In genomic region chrX:21723097-21723496, GRCh38 we compare ENCODE assay signal across 19 cellular contexts. TPM values are rescaled to one million over a fixed set of nuclear protein-coding genes. Genes with fewer than 3 reads are reported as not detected.
DNase-seq lines count a peak whose midpoint lies in the region; TF ChIP-seq lines count a peak whose summit lies in the region.
"Had no signal": no experiment of that assay in that cellular context is flagged by ENCODE, and none has a peak within 500 bp of the region (broad histone marks: within the 10 kb centered on the region; RNA-seq: fewer than 3 reads in every experiment).

No MANE protein-coding gene starts in this region.

- H3T11ph ChIP-seq in H9 (ENCODE audit: low read length), result no peak overlapping the region

- peaks cover 5 to 7% of the 10 kb centered on the region in 2 experiments for H3K4me1 Mint-ChIP-seq in H9
- H3K4me1 Mint-ChIP-seq in CD4-positive, alpha-beta memory T cell, result no peaks in the 10 kb centered on the region
- H3K4me1 Mint-ChIP-seq: central memory CD8-positive, alpha-beta T cell had no signal

- H2BK12ac ChIP-seq in H9 (ENCODE audit: insufficient read length, low read depth, low read length), result no peak overlapping the region

- H2BK120ac ChIP-seq in H9 (ENCODE audit: low read depth, low read length, poor library complexity, severe bottlenecking), result no peak overlapping the region

- H3K4ac ChIP-seq in H9 (ENCODE audit: low read depth, low read length), result no peak overlapping the region

- no peak overlapping the region for H4K5ac ChIP-seq in H9 (ENCODE audit: insufficient read length, low read depth, low read length)

- H3K27me3 Mint-ChIP-seq in H9 (ENCODE audit: low read depth), result no peaks in the 10 kb centered on the region
- H3K27me3 Mint-ChIP-seq in CD4-positive, alpha-beta memory T cell, result peaks cover 0 to under 1% of the 10 kb centered on the region in 2 donors

- H3K9me3 ChIP-seq in A673 (ENCODE audit: low read depth, low read length, poor library complexity, severe bottlenecking) (no peaks in the 10 kb centered on the region), H9 (ENCODE audit: control insufficient read depth, low read depth, low read length) (peaks cover 7% of the 10 kb centered on the region)
- H3K9me3 ChIP-seq in CD4-positive, alpha-beta memory T cell (ENCODE audit: control insufficient read depth in 1 of 2, low read length in 2 of 2), result no peaks in the 10 kb centered on the region
- H3K9me3 ChIP-seq: upper lobe of right lung had no signal

- H3K27ac Mint-ChIP-seq in H9, result no peak overlapping the region
- H3K27ac Mint-ChIP-seq in CD4-positive, alpha-beta memory T cell, result no peak overlapping the region
- H3K27ac Mint-ChIP-seq: activated naive CD4-positive, alpha-beta T cell treated with anti-CD3 and anti-CD28 coated beads, Interleukin-2, amount 50 U/mL, for 72 hours had no signal

- intact Hi-C loops in A673 (cut with micrococcal nuclease; ENCODE audit: unreplicated experiment), result no loop called here
- intact Hi-C loops in CD4-positive, alpha-beta memory T cell (cut with micrococcal nuclease), result loop anchor here (10.0 kb wide), 1 partner anchor 238 kb away; no protein-coding TSS in a partner anchor

- H3K4me1 ChIP-seq in A673 (ENCODE audit: insufficient read depth, low read length, poor library complexity, severe bottlenecking) (no peaks in the 10 kb centered on the region), H9 (ENCODE audit: insufficient read depth, low read length) (no peaks in the 10 kb centered on the region)
- H3K4me1 ChIP-seq in CD4-positive, alpha-beta memory T cell (ENCODE audit: insufficient read depth, low read length), result no peaks in the 10 kb centered on the region
- H3K4me1 ChIP-seq: upper lobe of right lung had no signal

- no peak overlapping the region for H3K14ac ChIP-seq in H9 (ENCODE audit: insufficient read depth, low read length)

- H2AK5ac ChIP-seq in H9 (ENCODE audit: insufficient read length, low read length), result no peak overlapping the region

- H3K56ac ChIP-seq in H9 (ENCODE audit: insufficient read length, low read depth, low read length), result no peak overlapping the region

- H3K9ac ChIP-seq in H9 (ENCODE audit: extremely low read depth, insufficient read length, low read length), result no peak overlapping the region

- no peaks in the 10 kb centered on the region; the same call in 1 of the 2 replicates for H3K79me2 ChIP-seq in H9 (ENCODE audit: insufficient read depth, low read length)

- no peak overlapping the region for H2BK20ac ChIP-seq in H9 (ENCODE audit: low read depth, low read length, poor library complexity, severe bottlenecking)

- DNase-seq in A673 (ENCODE audit: low spot score), result peak; percentile 5
- DNase-seq in EH (ENCODE audit: low read depth), result peak; percentile 57
- DNase-seq in RKO (ENCODE audit: low spot score), result peak; percentile 29
- DNase-seq in fibroblast of mammary gland (ENCODE audit: low read depth), result peak; percentile 34
- DNase-seq in H9, result no peak
- no peak for DNase-seq in CD4-positive, alpha-beta memory T cell
- DNase-seq in AML-193 (lab: John Stamatoyannopoulos, UW), result no peak
- DNase-seq: activated CD8-positive, alpha-beta memory T cell treated with anti-CD3 and anti-CD28 coated beads, Interleukin-2, amount 50 U/mL, for 4 hours; C1 segment of cervical spinal cord; EL; HCEC 1CT; PC-9; stimulated activated naive CD4-positive, alpha-beta T cell treated with Interleukin-2 at 50 U/mL for 16 hours; upper lobe of right lung had no signal

- TF ChIP-seq CTCF in A673 (conservative IDR thresholded peaks at IDR 0.05; ENCODE audit: low read depth, low read length) (no peak), fibroblast of mammary gland (conservative IDR thresholded peaks at IDR 0.05; ENCODE audit: control insufficient read depth, insufficient read depth, low read depth, low read length) (no peak), H9 (conservative IDR thresholded peaks at IDR 0.05) (no peak)

- CTCF ChIA-PET in A673 (lab: Charles Lee), result no interaction called here
- CTCF ChIA-PET in CD4-positive, alpha-beta memory T cell (lab: Charles Lee; ENCODE audit: partially characterized antibody), result no interaction called here

- no peak overlapping the region for H4K91ac ChIP-seq in H9 (ENCODE audit: insufficient read length, low read depth, low read length)

- no peaks in the 10 kb centered on the region for H4K20me1 ChIP-seq in H9 (ENCODE audit: control insufficient read depth, insufficient read depth, insufficient read length)

- H3K4me3 ChIP-seq in A673 (ENCODE audit: low read depth, low read length, poor library complexity, severe bottlenecking), result no peak overlapping the region
- no peak overlapping the region for H3K4me3 ChIP-seq in fibroblast of mammary gland (ENCODE audit: control insufficient read depth, low read depth, low read length)
- H3K4me3 ChIP-seq in CD4-positive, alpha-beta memory T cell (ENCODE audit: low read length in 2 of 2), result no peak overlapping the region
- H3K4me3 ChIP-seq: PC-9, upper lobe of right lung had no signal

- H3K27ac ChIP-seq in A673 (ENCODE audit: low read depth, low read length, poor library complexity, severe bottlenecking) (no peak overlapping the region), H9 (ENCODE audit: insufficient read length, low read depth, low read length) (no peak overlapping the region)
- H3K27ac ChIP-seq in CD4-positive, alpha-beta memory T cell (ENCODE audit: low read depth, low read length), result no peak overlapping the region
- H3K27ac ChIP-seq: PC-9, upper lobe of right lung, VCaP had no signal

- no peak overlapping the region for H3K4me3 Mint-ChIP-seq in H9
- H3K4me3 Mint-ChIP-seq in CD4-positive, alpha-beta memory T cell, result no peak overlapping the region
- H3K4me3 Mint-ChIP-seq: central memory CD8-positive, alpha-beta T cell had no signal

- BruUV-seq in A673 (replicated peaks; lab: Mats Ljungman, UMichigan), result no TSS peak

- no peak overlapping the region for H3K4me2 ChIP-seq in H9 (ENCODE audit: insufficient read depth, insufficient read length, low read length)
- H3K4me2 ChIP-seq: PC-9 had no signal

- peaks cover 0 to 15% of the 10 kb centered on the region in 2 experiments; a peak in 2 of 5 replicates for H3K9me3 Mint-ChIP-seq in H9
- no peaks in the 10 kb centered on the region for H3K9me3 Mint-ChIP-seq in CD4-positive, alpha-beta memory T cell
- H3K9me3 Mint-ChIP-seq: activated naive CD4-positive, alpha-beta T cell treated with anti-CD3 and anti-CD28 coated beads, Interleukin-2, amount 50 U/mL, for 72 hours; central memory CD8-positive, alpha-beta T cell had no signal

- POLR2A ChIA-PET in A673 (lab: Charles Lee; ENCODE audit: low non-redundant PET), result interaction anchor here (0.6 kb wide), 1 partner anchor 24 kb away, joined by 5 read pairs; no protein-coding TSS in a partner anchor
- POLR2A ChIA-PET in CD4-positive, alpha-beta memory T cell (lab: Charles Lee; ENCODE audit: partially characterized antibody), result no interaction called here

- H3K27me3 ChIP-seq in A673 (replicated peaks; ENCODE audit: insufficient read depth, low read depth, low read length, poor library complexity) (no peaks in the 10 kb centered on the region), H9 (ENCODE audit: insufficient read depth, low read length) (no peaks in the 10 kb centered on the region)
- no peaks in the 10 kb centered on the region for H3K27me3 ChIP-seq in CD4-positive, alpha-beta memory T cell (ENCODE audit: insufficient read depth, low read length)
- H3K27me3 ChIP-seq: upper lobe of right lung had no signal

- H3K23ac ChIP-seq in H9 (ENCODE audit: insufficient read length, low read depth, low read length), result no peak overlapping the region

- no peak overlapping the region for H3K18ac ChIP-seq in H9 (ENCODE audit: insufficient read length, low read depth, low read length)

- H4K8ac ChIP-seq in H9 (replicated peaks; ENCODE audit: insufficient read length, low read depth, low read length), result no peak overlapping the region

- no peak overlapping the region for H2BK15ac ChIP-seq in H9 (ENCODE audit: low read depth, low read length)

- H3K36me3 Mint-ChIP-seq in H9 (ENCODE audit: insufficient read depth in 1 of 3, low read depth in 3 of 3), result no peaks in the 10 kb centered on the region
- H3K36me3 Mint-ChIP-seq in CD4-positive, alpha-beta memory T cell, result no peaks in the 10 kb centered on the region
- H3K36me3 Mint-ChIP-seq: activated naive CD4-positive, alpha-beta T cell treated with anti-CD3 and anti-CD28 coated beads, Interleukin-2, amount 50 U/mL, for 72 hours had no signal

- H3K23me2 ChIP-seq in H9 (ENCODE audit: insufficient read length, low read depth, low read length, poor library complexity, severe bottlenecking), result no peaks in the 10 kb centered on the region

- no peaks in the 10 kb centered on the region for H3K79me1 ChIP-seq in H9 (ENCODE audit: insufficient read depth, low read depth, low read length, poor library complexity, severe bottlenecking)

- no peak overlapping the region for H2AFZ ChIP-seq in H9 (ENCODE audit: low read length)
- H2AFZ ChIP-seq: PC-9 had no signal

- no peaks in the 10 kb centered on the region for H3K36me3 ChIP-seq in A673 (ENCODE audit: insufficient read depth, low read length, poor library complexity, severe bottlenecking)
- no peaks in the 10 kb centered on the region for H3K36me3 ChIP-seq in CD4-positive, alpha-beta memory T cell (ENCODE audit: insufficient read depth, low read length)
- H3K36me3 ChIP-seq: upper lobe of right lung had no signal

- no peak overlapping the region for H2BK5ac ChIP-seq in H9 (ENCODE audit: insufficient read length, low read length)

RNA-seq across cellular contexts. Expression of gene SMPX, which starts 34.8 kb away (rescaled TPM):
- total RNA-seq in A673 (2021) (not detected in 2 replicates), H9 (2021) (not detected in 2 replicates)
- total RNA-seq in CD4-positive, alpha-beta memory T cell, result not detected
- not detected for polyA plus RNA-seq in CD4-positive, alpha-beta memory T cell
- total RNA-seq: activated naive CD4-positive, alpha-beta T cell treated with anti-CD3 and anti-CD28 coated beads, Interleukin-2, amount 50 U/mL, for 72 hours; NCI-H460; omental fat pad; PC-9; upper lobe of right lung had no signal

Comparison
In these comparisons a context has a peak if more than half of its experiments do, and no peak if none do; other contexts are left out.
1. DNase-seq: peak in A673 (single experiment), EH (single experiment), RKO (single experiment) and fibroblast of mammary gland (single experiment); none in H9 (single experiment), CD4-positive, alpha-beta memory T cell (0 of 5) and AML-193 (0 of 2).